13 cellular contexts compared by ENCODE assay signal in the genomic region with DNA sequence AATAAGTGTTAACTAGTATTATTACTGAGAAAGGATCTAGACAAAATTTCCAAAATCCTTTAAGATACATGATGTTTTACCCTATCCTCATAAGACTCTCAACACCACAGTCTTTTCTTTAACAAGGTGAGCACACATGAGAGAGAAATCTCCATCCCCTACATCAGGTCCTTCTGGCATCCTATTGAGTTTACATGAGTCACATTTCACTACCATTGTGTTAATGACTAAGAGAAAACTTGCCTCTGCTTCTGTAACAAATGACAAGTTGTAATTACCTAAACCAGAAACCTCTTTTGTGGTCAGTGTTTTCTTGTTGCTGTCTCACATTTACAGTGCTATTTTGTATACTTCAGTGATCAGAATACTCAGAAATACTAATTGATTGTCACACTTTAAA. TPM values are rescaled to one million over a fixed set of nuclear protein-coding genes. Genes with fewer than 3 reads are reported as not detected.
A peak's percentile ranks its signal among the peaks of the same experiment; 100 is the strongest.
DNase-seq lines count a peak whose midpoint lies in the region; ATAC-seq, FAIRE-seq and TF ChIP-seq lines count a peak whose summit lies in the region.
"Not testable (repeated sequence)": the region's sequence is repeated elsewhere in the genome, so short reads cannot be mapped to it uniquely, and the experiment has no call there.
"Had no signal": no experiment of that assay in that cellular context is flagged by ENCODE, and none has a peak within 500 bp of the region (broad histone marks: within the 10 kb centered on the region; RNA-seq: fewer than 3 reads in every experiment).

No MANE protein-coding gene starts in this region.

- in situ Hi-C loops in IMR-90 (cut with MboI; ENCODE audit: low sequenced_read_pairs) = loop anchor here (25.0 kb wide), 1 partner anchor 526 kb away; no protein-coding TSS in a partner anchor
- in situ Hi-C loops in GM12878 (cut with MboI) = not testable (repeated sequence)

- not testable (repeated sequence) for H2AK5ac ChIP-seq in IMR-90 (ENCODE audit: low read depth, low read length)

- intact Hi-C loops in IMR-90 (cut with micrococcal nuclease); GM12878 (cut with micrococcal nuclease; ENCODE audit: unreplicated experiment): not testable (repeated sequence)

- not testable (repeated sequence) for H3K27me3 ChIP-seq in IMR-90 (ENCODE audit: control insufficient read depth, insufficient read depth, low read length); GM12878 (replicated peaks in 1 of 2; ENCODE audit: control insufficient read depth in 2 of 2, insufficient read depth in 2 of 2, low read length in 1 of 2)

- TF ChIP-seq POLR2A in IMR-90 (IDR thresholded peaks at IDR 0.05; ENCODE audit: low read depth, low read length); GM12878 (IDR thresholded peaks at IDR 0.05; ENCODE audit: low read depth, low read length): not testable (repeated sequence)

- TF ChIP-seq EP300 in GM12878 (IDR thresholded peaks at IDR 0.05; ENCODE audit: borderline replicate concordance in 1 of 2, control insufficient read depth in 1 of 2, low read depth in 2 of 2, low read length in 2 of 2) = not testable (repeated sequence)

- H4K20me1 ChIP-seq in IMR-90 (ENCODE audit: insufficient read depth, low read length); GM12878 (ENCODE audit: control insufficient read depth, insufficient read depth): not testable (repeated sequence)

- dilution Hi-C loops in IMR-90 (cut with HindIII; ENCODE audit: low sequenced_read_pairs, unreplicated experiment) = not testable (repeated sequence)

- not testable (repeated sequence) for TF ChIP-seq CTCF in IMR-90 (conservative IDR thresholded peaks at IDR 0.05; ENCODE audit: low read depth, low read length); GM12878 (IDR thresholded peaks at IDR 0.05 in 2 of 3, conservative IDR thresholded peaks at IDR 0.05 in 1 of 3; ENCODE audit: control insufficient read depth in 2 of 3, extremely low read depth in 1 of 3, insufficient read depth in 1 of 3, low read depth in 3 of 3, low read length in 3 of 3)

- H2BK15ac ChIP-seq in IMR-90 (ENCODE audit: low read depth, low read length) = not testable (repeated sequence)

- H4K8ac ChIP-seq in IMR-90 (ENCODE audit: low read depth in 2 of 2, low read length in 2 of 2) = not testable (repeated sequence)

- H3K4me2 ChIP-seq in IMR-90 (ENCODE audit: low read depth, low read length); GM12878 (ENCODE audit: control insufficient read depth, insufficient read depth): not testable (repeated sequence)

- ATAC-seq in GM18511 (IDR thresholded peaks at IDR 0.05; ENCODE audit: unreplicated experiment) = peak; percentile 67
- peak; percentile 65 for ATAC-seq in GM19463 (IDR thresholded peaks at IDR 0.05; ENCODE audit: unreplicated experiment)
- ATAC-seq in HG02571 (IDR thresholded peaks at IDR 0.05; ENCODE audit: unreplicated experiment) = peak; percentile 57
- peak; percentile 48 for ATAC-seq in HG03060 (IDR thresholded peaks at IDR 0.05; ENCODE audit: low read depth, unreplicated experiment)
- not testable (repeated sequence) for ATAC-seq in IMR-90 (ENCODE audit: low read depth)
- ATAC-seq in GM12878 = peak; percentile 88

- not testable (repeated sequence) for H4K5ac ChIP-seq in IMR-90 (ENCODE audit: low read depth, low read length)

- not testable (repeated sequence) for H3K4me1 ChIP-seq in IMR-90 (ENCODE audit: control insufficient read depth, insufficient read depth, low read length); GM12878 (ENCODE audit: control insufficient read depth, insufficient read depth, low read length)

- 0 out of 2 replicates have a peak overlapping the region, but pooled peaks have one; percentile 55 for H3K18ac ChIP-seq in IMR-90 (ENCODE audit: low read depth, low read length)

- CTCF ChIA-PET in IMR-90 (lab: Yijun Ruan, JAX) = not testable (repeated sequence)
- CTCF ChIA-PET in GM12878 (lab: Yijun Ruan, JAX) = interaction anchor here (3.0 kb wide), 1 partner anchor 10 kb away, joined by 9 read pairs; no protein-coding TSS in a partner anchor

- not testable (repeated sequence) for H3K56ac ChIP-seq in IMR-90 (ENCODE audit: extremely low read depth, insufficient read depth, low read length)

- H2BK5ac ChIP-seq in IMR-90 (ENCODE audit: low read depth, low read length, poor library complexity, severe bottlenecking) = not testable (repeated sequence)

- not testable (repeated sequence) for H3K4ac ChIP-seq in IMR-90 (ENCODE audit: low read depth, low read length)

- not testable (repeated sequence) for FAIRE-seq in GM12878 (lab: Jason Lieb, UNC)

- not testable (repeated sequence) for H3K27ac ChIP-seq in IMR-90 (ENCODE audit: insufficient read depth, low read length); GM12878 (ENCODE audit: control insufficient read depth, insufficient read depth)

- not testable (repeated sequence) for H3K9me1 ChIP-seq in IMR-90 (ENCODE audit: insufficient read depth, low read length)

- RAD21 ChIA-PET in GM12878 (lab: Charles Lee; ENCODE audit: unreplicated experiment) = not testable (repeated sequence)

- H2AFZ ChIP-seq in IMR-90 (replicated peaks; ENCODE audit: low read length, poor library complexity); GM12878 (ENCODE audit: control insufficient read depth, low read depth, low read length): not testable (repeated sequence)

- not testable (repeated sequence) for BruUV-seq in IMR-90 (replicated peaks; lab: Mats Ljungman, UMichigan); GM12878 (replicated peaks; lab: Mats Ljungman, UMichigan)

- not testable (repeated sequence) for H3K9ac ChIP-seq in IMR-90 (ENCODE audit: low read depth, low read length); GM12878 (ENCODE audit: control insufficient read depth, insufficient read depth, low read length)

- not testable (repeated sequence) for H3K9me3 ChIP-seq in IMR-90 (ENCODE audit: control insufficient read depth, insufficient read depth, low read length); GM12878 (replicated peaks; ENCODE audit: control insufficient read depth, insufficient read depth, low read length)

- SMC1A ChIA-PET in GM12878 (lab: Charles Lee; ENCODE audit: uncharacterized antibody, unreplicated experiment) = interaction anchor here (3.5 kb wide), 1 partner anchor 13 kb away, joined by 19 read pairs; no protein-coding TSS in a partner anchor

- H3K36me3 ChIP-seq in IMR-90 (ENCODE audit: control insufficient read depth, insufficient read depth, low read length); GM12878 (ENCODE audit: control insufficient read depth in 2 of 2, insufficient read depth in 2 of 2, low read length in 1 of 2): not testable (repeated sequence)

- H3K23ac ChIP-seq in IMR-90 (ENCODE audit: low read depth, low read length) = not testable (repeated sequence)

- peak; percentile 19 for DNase-seq in IMR-90
- DNase-seq in GM12878 (ENCODE audit: low read depth, low spot score) = not testable (repeated sequence)
- peak; percentile 12 for DNase-seq in kidney glomerular epithelial cell (lab: John Stamatoyannopoulos, UW)

- not testable (repeated sequence) for H2BK120ac ChIP-seq in IMR-90 (ENCODE audit: low read depth, low read length)

- H3K79me1 ChIP-seq in IMR-90 (ENCODE audit: low read depth in 1 of 2, low read length in 2 of 2) = not testable (repeated sequence)

- H3K79me2 ChIP-seq in GM12878 (ENCODE audit: control insufficient read depth, insufficient read depth, low read length) = not testable (repeated sequence)

- H2AK9ac ChIP-seq in IMR-90 (replicated peaks; ENCODE audit: low read depth, low read length, poor library complexity) = not testable (repeated sequence)

- H4K91ac ChIP-seq in IMR-90 (ENCODE audit: insufficient read depth, low read depth, low read length) = not testable (repeated sequence)

- H3K14ac ChIP-seq in IMR-90 (replicated peaks; ENCODE audit: low read depth, low read length) = not testable (repeated sequence)

- not testable (repeated sequence) for TF ChIP-seq RAD21 in IMR-90 (IDR thresholded peaks at IDR 0.05; ENCODE audit: low read length); GM12878 (IDR thresholded peaks at IDR 0.05; ENCODE audit: insufficient read depth, low read depth, low read length)

- POLR2A ChIA-PET in IMR-90 (lab: Charles Lee; ENCODE audit: unreplicated experiment); GM12878 (lab: Charles Lee): not testable (repeated sequence)

- H2BK20ac ChIP-seq in IMR-90 (ENCODE audit: low read depth, low read length) = not testable (repeated sequence)

- H3K4me3 ChIP-seq in IMR-90 (ENCODE audit: insufficient read depth, low read depth, low read length); GM12878: not testable (repeated sequence)

RNA-seq across cellular contexts. Expression of a gene that starts 5.3 kb away (rescaled TPM):
- total RNA-seq in IMR-90 (2012; rRNA removed) (not detected in 2 replicates), GM12878 (2014; rRNA removed) (not detected in 2 replicates), GM12878 (2014; rRNA removed; fragmentation: Illumina TruSeq; extraction: Trizol) (not detected in 2 replicates), GM12878 (2021) (not detected in 2 replicates)
- polyA plus RNA-seq in IMR-90 (2012; rRNA removed) (not detected in 2 replicates), GM12878 (2011; rRNA removed) (not detected in 2 replicates), GM12878 (2014; fragmentation: Illumina TruSeq; extraction: Trizol) (not detected in 2 replicates), GM12878 (2014; fragmentation: Nextera tagmentation; extraction: Ambion mirVana) (not detected), GM12878 (2014; rRNA removed) (not detected in 2 replicates), GM12878 (2016; fragmentation: Nextera tagmentation; extraction: Ambion mirVana) (not detected)
- polyA plus RNA-seq in IMR-90 (2012; cell fraction: cytosol; rRNA removed) = not detected in 2 replicates
- not detected in 2 replicates for polyA plus RNA-seq in IMR-90 (2012; cell fraction: nucleus; rRNA removed; ENCODE audit: low replicate concordance)
- total RNA-seq in GM12878 (2013; cell fraction: nucleolus; rRNA removed) = not detected in 2 replicates
- polyA plus RNA-seq in GM12878 (2011; ENCODE audit: low read depth) = not detected
- not detected in 2 replicates for polyA plus RNA-seq in GM12878 (2011; cell fraction: cytosol; rRNA removed)
- not detected in 2 replicates for polyA plus RNA-seq in GM12878 (2011; cell fraction: nucleus; rRNA removed)
- polyA plus RNA-seq in GM12878 (2012) = not detected in 2 replicates
- polyA minus RNA-seq in GM12878 (2011; rRNA and poly(A)+ RNA removed) = not detected in 2 replicates
- not detected in 2 replicates for polyA minus RNA-seq in GM12878 (2011; cell fraction: cytosol; rRNA and poly(A)+ RNA removed)
- not detected in 2 replicates for polyA minus RNA-seq in GM12878 (2011; cell fraction: nucleus; rRNA and poly(A)+ RNA removed)
- total RNA-seq: activated CD4-positive, alpha-beta T cell treated with anti-CD3 and anti-CD28 coated beads, Interleukin-2, amount 10 ng/mL, durations not matched to agents 7 days and 5 days; dermis microvascular lymphatic vessel endothelial cell; left lobe of liver; myocyte; right cardiac atrium; subcutaneous adipose tissue had no signal
- polyA plus RNA-seq: right cardiac atrium had no signal

RNA-seq across cellular contexts. Expression of a gene that starts 9.9 kb away (rescaled TPM):
- total RNA-seq in IMR-90 (2012; rRNA removed) = 6.1 and 11.1 TPM in 2 replicates
- polyA plus RNA-seq in IMR-90 (2012; rRNA removed) = 10.1 and 10.5 TPM in 2 replicates
- 5.0 and 5.5 TPM in 2 replicates for polyA plus RNA-seq in IMR-90 (2012; cell fraction: cytosol; rRNA removed)
- 2.0 and 3.3 TPM in 2 replicates for polyA plus RNA-seq in IMR-90 (2012; cell fraction: nucleus; rRNA removed; ENCODE audit: low replicate concordance)
- total RNA-seq in GM12878 (2013; cell fraction: nucleolus; rRNA removed) = 0.23 and 0.24 TPM in 2 replicates
- 0.62 and 1.0 TPM in 2 replicates for total RNA-seq in GM12878 (2014; rRNA removed)
- 0.85 and 0.92 TPM in 2 replicates for total RNA-seq in GM12878 (2014; rRNA removed; fragmentation: Illumina TruSeq; extraction: Trizol)
- 0.74 and 0.85 TPM in 2 replicates for total RNA-seq in GM12878 (2021)
- 0.20 TPM for polyA plus RNA-seq in GM12878 (2011; ENCODE audit: low read depth)
- 0.15 and 0.23 TPM in 2 replicates for polyA plus RNA-seq in GM12878 (2011; rRNA removed)
- 0.02 and 0.03 TPM in 2 replicates for polyA plus RNA-seq in GM12878 (2011; cell fraction: cytosol; rRNA removed)
- 0.03 TPM in 1 of 2 replicates, not detected in the other for polyA plus RNA-seq in GM12878 (2011; cell fraction: nucleus; rRNA removed)
- polyA plus RNA-seq in GM12878 (2012) = 0.58 and 0.65 TPM in 2 replicates
- 0.71 and 0.78 TPM in 2 replicates for polyA plus RNA-seq in GM12878 (2014; fragmentation: Illumina TruSeq; extraction: Trizol)
- 1 to 10 TPM; 2.0 to 2.3 TPM for polyA plus RNA-seq in GM12878 (2014; fragmentation: Nextera tagmentation; extraction: Ambion mirVana)
- polyA plus RNA-seq in GM12878 (2014; rRNA removed) = 0.83 and 0.89 TPM in 2 replicates
- 1 to 10 TPM; 2.2 to 2.4 TPM for polyA plus RNA-seq in GM12878 (2016; fragmentation: Nextera tagmentation; extraction: Ambion mirVana)
- polyA minus RNA-seq in GM12878 (2011; rRNA and poly(A)+ RNA removed) = not detected in 2 replicates
- polyA minus RNA-seq in GM12878 (2011; cell fraction: cytosol; rRNA and poly(A)+ RNA removed) = not detected in 2 replicates
- not detected in 2 replicates for polyA minus RNA-seq in GM12878 (2011; cell fraction: nucleus; rRNA and poly(A)+ RNA removed)
- total RNA-seq: activated CD4-positive, alpha-beta T cell treated with anti-CD3 and anti-CD28 coated beads, Interleukin-2, amount 10 ng/mL, durations not matched to agents 7 days and 5 days had no signal

RNA-seq across cellular contexts. Expression of a gene that starts 21.1 kb away (rescaled TPM):
- 48.9 and 53.6 TPM in 2 replicates for total RNA-seq in IMR-90 (2012; rRNA removed)
- polyA plus RNA-seq in IMR-90 (2012; rRNA removed) = 99.0 and 121 TPM in 2 replicates
- 55.1 and 97.0 TPM in 2 replicates for polyA plus RNA-seq in IMR-90 (2012; cell fraction: cytosol; rRNA removed)
- polyA plus RNA-seq in IMR-90 (2012; cell fraction: nucleus; rRNA removed; ENCODE audit: low replicate concordance) = 41.5 and 59.6 TPM in 2 replicates
- 2.0 and 2.2 TPM in 2 replicates for total RNA-seq in GM12878 (2013; cell fraction: nucleolus; rRNA removed)
- total RNA-seq in GM12878 (2014; rRNA removed) = 0.11 TPM in 1 of 2 replicates, not detected in the other
- total RNA-seq in GM12878 (2014; rRNA removed; fragmentation: Illumina TruSeq; extraction: Trizol) = not detected in 2 replicates
- 0.28 TPM in 1 of 2 replicates, not detected in the other for total RNA-seq in GM12878 (2021)
- 0.35 TPM for polyA plus RNA-seq in GM12878 (2011; ENCODE audit: low read depth)
- polyA plus RNA-seq in GM12878 (2011; rRNA removed) = 1.1 TPM in 2 replicates
- 0.43 and 1.9 TPM in 2 replicates for polyA plus RNA-seq in GM12878 (2011; cell fraction: cytosol; rRNA removed)
- 0.64 and 1.4 TPM in 2 replicates for polyA plus RNA-seq in GM12878 (2011; cell fraction: nucleus; rRNA removed)
- 0.37 and 0.55 TPM in 2 replicates for polyA plus RNA-seq in GM12878 (2012)
- not detected in 2 replicates for polyA plus RNA-seq in GM12878 (2014; fragmentation: Illumina TruSeq; extraction: Trizol)
- under 1 TPM in 1 of 2 experiments, not detected in 1; 0.07 TPM for polyA plus RNA-seq in GM12878 (2014; fragmentation: Nextera tagmentation; extraction: Ambion mirVana)
- polyA plus RNA-seq in GM12878 (2014; rRNA removed) = 0.27 TPM in 1 of 2 replicates, not detected in the other
- polyA plus RNA-seq in GM12878 (2016; fragmentation: Nextera tagmentation; extraction: Ambion mirVana) = under 1 TPM; 0.31 to 0.52 TPM
- 0.29 and 0.57 TPM in 2 replicates for polyA minus RNA-seq in GM12878 (2011; rRNA and poly(A)+ RNA removed)
- not detected in 2 replicates for polyA minus RNA-seq in GM12878 (2011; cell fraction: cytosol; rRNA and poly(A)+ RNA removed)
- polyA minus RNA-seq in GM12878 (2011; cell fraction: nucleus; rRNA and poly(A)+ RNA removed) = 0.73 TPM in 1 of 2 replicates, not detected in the other
- total RNA-seq: activated CD4-positive, alpha-beta T cell treated with anti-CD3 and anti-CD28 coated beads, Interleukin-2, amount 10 ng/mL, durations not matched to agents 7 days and 5 days had no signal

Comparison
In these comparisons a context has a peak if more than half of its experiments do, and no peak if none do; other contexts are left out.
1. RNA of a gene that starts 21.1 kb away (total RNA-seq): 48.9 to 53.6 TPM in IMR-90; 0.11 to 2.2 TPM in GM12878; every median in the first group is over 10 times any median in the second.